Comparison of ENCODE assay signal across 33 cellular contexts in the genomic region with DNA sequence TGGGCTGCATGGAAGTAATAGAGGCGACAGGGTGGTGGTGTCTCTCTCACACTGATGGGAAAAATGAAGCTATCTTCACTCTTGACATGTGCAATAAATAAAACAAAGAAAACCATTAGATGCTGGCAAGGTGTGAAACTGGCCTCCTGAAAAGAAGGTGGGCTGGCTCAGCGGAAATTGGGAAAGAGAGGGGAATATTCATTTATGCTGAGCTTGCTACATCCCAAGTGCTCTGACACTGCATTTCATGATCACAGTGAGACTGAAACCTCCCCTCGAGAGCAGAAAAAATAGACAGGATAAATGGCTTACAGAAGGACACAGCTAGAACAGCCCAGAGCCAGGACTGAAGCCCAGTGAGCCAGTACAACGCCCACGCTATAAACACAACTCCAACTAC.
"Had no signal": no experiment of that assay in that cellular context is flagged by ENCODE, and none has a peak within 500 bp of the region (broad histone marks: within the 10 kb centered on the region; RNA-seq: fewer than 3 reads in every experiment).

No MANE protein-coding gene starts in this region.

- H3K36me3 ChIP-seq: cardiac muscle cell, esophagus muscularis mucosa, gastrocnemius medialis, WERI-Rb-1 had no signal

- H3K9me3 ChIP-seq: body of pancreas, esophagus muscularis mucosa, gastrocnemius medialis had no signal

- H3K27ac ChIP-seq: body of pancreas, cardiac muscle cell, coronary artery, dorsolateral prefrontal cortex, esophagus muscularis mucosa, foreskin keratinocyte, gastrocnemius medialis, WERI-Rb-1 had no signal

- H3K4me1 ChIP-seq: body of pancreas, esophagus muscularis mucosa, foreskin keratinocyte, gastrocnemius medialis had no signal

- ATAC-seq: activated CD4-positive, CD25-positive, alpha-beta regulatory T cell treated with anti-CD3 and anti-CD28 coated beads, Interleukin-2, amount 50 U/mL, for 24 hours; activated CD8-positive, alpha-beta T cell treated with anti-CD3 and anti-CD28 coated beads for 36 hours; activated T-cell treated with anti-CD3 and anti-CD28 coated beads, Interleukin-2, amount 50 U/mL, for 4 hours; activated T-helper 17 cell treated with anti-CD3 and anti-CD28 coated beads, Interleukin-2, amount 50 U/mL, for 72 hours; body of pancreas; foreskin keratinocyte; gastrocnemius medialis; T-helper 17 cell had no signal

- H3K4me3 Mint-ChIP-seq: activated B cell treated with CpG ODN at 0.5 μM for 24 hours; activated CD8-positive, alpha-beta T cell treated with anti-CD3 and anti-CD28 coated beads for 36 hours; activated naive CD8-positive, alpha-beta T cell; activated T-cell treated with anti-CD3 and anti-CD28 coated beads, Interleukin-2, amount 50 U/mL, for 4 hours; activated T-helper 17 cell treated with anti-CD3 and anti-CD28 coated beads, Interleukin-2, amount 50 U/mL, for 72 hours; central memory CD8-positive, alpha-beta T cell; dendritic cell treated with granulocyte-macrophage colony-stimulating factor and Interleukin-4, amounts not matched to agents 40 ng/mL and 50 ng/mL, for 4 days; T-helper 17 cell; T-helper 2 cell treated with Interferon-gamma antibody and Interleukin-4, amounts not matched to agents 5 μg/mL and 100 μg/mL, for 36 hours had no signal

- H3K27me3 ChIP-seq: body of pancreas, cardiac muscle cell, dorsolateral prefrontal cortex, esophagus muscularis mucosa, foreskin keratinocyte, gastrocnemius medialis had no signal

- H3K9me3 Mint-ChIP-seq: dendritic cell treated with granulocyte-macrophage colony-stimulating factor and Interleukin-4, amounts not matched to agents 40 ng/mL and 50 ng/mL, for 4 days had no signal

- H3K27ac Mint-ChIP-seq: activated B cell treated with CpG ODN at 0.5 μM for 24 hours; activated CD8-positive, alpha-beta T cell treated with anti-CD3 and anti-CD28 coated beads for 36 hours; activated naive CD8-positive, alpha-beta T cell; activated T-helper 17 cell treated with anti-CD3 and anti-CD28 coated beads, Interleukin-2, amount 50 U/mL, for 72 hours; dendritic cell treated with granulocyte-macrophage colony-stimulating factor and Interleukin-4, amounts not matched to agents 40 ng/mL and 50 ng/mL, for 4 days; T-helper 17 cell; T-helper 2 cell treated with Interferon-gamma antibody and Interleukin-4, amounts not matched to agents 5 μg/mL and 100 μg/mL, for 36 hours had no signal

- DNase-seq: activated B cell treated with CpG ODN at 0.5 μM for 24 hours; activated CD4-positive, alpha-beta T cell treated with anti-CD3 and anti-CD28 coated beads for 48 hours; activated CD4-positive, alpha-beta T cell treated with anti-CD3 and anti-CD28 coated beads, Interleukin-2, amount 50 U/mL, for 1 hour; activated CD4-positive, alpha-beta T cell treated with anti-CD3 and anti-CD28 coated beads, Interleukin-2, amount 50 U/mL, for 48 hours; activated CD8-positive, alpha-beta memory T cell treated with anti-CD3 and anti-CD28 coated beads for 24 hours; activated CD8-positive, alpha-beta T cell treated with anti-CD3 and anti-CD28 coated beads for 36 hours; activated effector memory CD4-positive, alpha-beta T cell treated with Interleukin-2 at 50 U/mL for 16 hours; activated gamma-delta T cell treated with Interleukin-2 at 50 U/mL for 16 hours; activated naive CD4-positive, alpha-beta T cell treated with anti-CD3 and anti-CD28 coated beads, Interleukin-2, amount 50 U/mL, for 16 hours; activated naive CD4-positive, alpha-beta T cell treated with Interleukin-2 at 50 U/mL for 16 hours; activated T-cell treated with anti-CD3 and anti-CD28 coated beads, Interleukin-2, amount 50 U/mL, for 4 hours; amygdala; aorta; body of pancreas; dorsolateral prefrontal cortex; effector memory CD4-positive, alpha-beta T cell; erythroblast; foreskin keratinocyte; gastrocnemius medialis; glutamatergic neuron; T-helper 1 cell; T-helper 17 cell; T1000; WERI-Rb-1 had no signal

- H3K4me3 ChIP-seq: body of pancreas, cardiac muscle cell, coronary artery, dorsolateral prefrontal cortex, esophagus muscularis mucosa, gastrocnemius medialis had no signal

- H3K27me3 Mint-ChIP-seq: activated B cell treated with CpG ODN at 0.5 μM for 24 hours; activated CD8-positive, alpha-beta T cell treated with anti-CD3 and anti-CD28 coated beads for 36 hours; activated naive CD8-positive, alpha-beta T cell; activated T-helper 17 cell treated with anti-CD3 and anti-CD28 coated beads, Interleukin-2, amount 50 U/mL, for 72 hours; central memory CD8-positive, alpha-beta T cell; T-helper 17 cell had no signal
